In the genomic region with DNA sequence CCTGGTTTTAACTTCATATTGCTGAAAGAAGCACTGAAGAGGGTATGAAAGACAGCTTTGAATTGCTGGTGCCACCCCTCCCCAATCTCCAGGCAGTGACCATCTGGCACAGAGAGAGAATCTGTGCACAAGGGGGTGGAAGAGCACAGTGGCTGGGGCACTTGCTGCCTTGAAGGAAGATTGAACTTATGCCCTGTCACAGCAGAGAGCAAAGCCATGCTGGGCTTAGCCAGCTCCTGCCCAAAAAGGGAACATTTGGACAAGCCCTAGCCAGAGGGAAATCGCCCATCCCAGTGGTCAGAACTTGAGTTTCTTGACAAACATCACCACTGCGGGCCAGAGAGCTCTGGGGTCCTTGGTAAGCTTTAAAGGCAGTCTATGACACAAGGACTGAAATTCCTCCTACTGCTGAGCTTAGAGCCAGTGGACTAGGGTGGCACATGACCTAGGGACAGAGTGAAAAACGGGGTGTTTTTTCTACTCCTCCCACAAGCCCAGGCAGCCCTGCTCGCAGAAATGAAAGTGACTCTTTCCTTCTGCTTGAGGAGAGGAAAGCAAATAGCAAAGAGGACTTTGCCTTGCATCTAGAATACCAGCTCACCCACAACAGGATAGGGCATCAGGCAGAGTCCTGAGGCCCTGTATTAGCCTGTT, we compare ENCODE assay signal across 15 cellular contexts.
DNase-seq lines count a peak whose midpoint lies in the region; ATAC-seq, FAIRE-seq and TF ChIP-seq lines count a peak whose summit lies in the region.
"Had no signal": no experiment of that assay in that cellular context is flagged by ENCODE, and none has a peak within 500 bp of the region (broad histone marks: within the 10 kb centered on the region; RNA-seq: fewer than 3 reads in every experiment).

No MANE protein-coding gene starts in this region.

- FAIRE-seq in GM12878 (lab: Jason Lieb, UNC), result no peak
- FAIRE-seq: GM18507, HTR-8/SVneo had no signal

- POLR2A ChIA-PET in GM12878 (lab: Charles Lee), result no interaction called here

- RAD21 ChIA-PET in GM12878 (lab: Charles Lee; ENCODE audit: unreplicated experiment), result interaction anchor here (1.3 to 2.0 kb wide), 5 partner anchors 15 to 82 kb away, joined by 3 to 9 read pairs (median 4); no protein-coding TSS in a partner anchor

- no peaks in the 10 kb centered on the region for H3K27me3 ChIP-seq in GM12878 (replicated peaks in 1 of 2; ENCODE audit: control insufficient read depth in 2 of 2, insufficient read depth in 2 of 2, low read length in 1 of 2)

- H2AFZ ChIP-seq in GM12878 (ENCODE audit: control insufficient read depth, low read depth, low read length), result no peak overlapping the region

- intact Hi-C loops in GM12878 (cut with micrococcal nuclease; ENCODE audit: unreplicated experiment), result no loop called here

- no peaks in the 10 kb centered on the region for H3K4me1 ChIP-seq in GM12878 (ENCODE audit: control insufficient read depth, insufficient read depth, low read length)

- 14% methylated on average over 4 of the region's 4 CpGs for WGBS in GM12878 (ENCODE audit: insufficient coverage, insufficient replicate concordance, low lambda C conversion rate, missing lambda C conversion rate)

- SMC1A ChIA-PET in GM12878 (lab: Charles Lee; ENCODE audit: uncharacterized antibody, unreplicated experiment), result interaction anchor here (0.6 to 1.6 kb wide), 7 partner anchors 9 to 445 kb away, joined by 3 to 4 read pairs (median 3); no protein-coding TSS in a partner anchor

- no peak for TF ChIP-seq EP300 in GM12878 (IDR thresholded peaks at IDR 0.05; ENCODE audit: borderline replicate concordance in 1 of 2, control insufficient read depth in 1 of 2, low read depth in 2 of 2, low read length in 2 of 2)

- no peak for TF ChIP-seq RAD21 in GM12878 (IDR thresholded peaks at IDR 0.05; ENCODE audit: insufficient read depth, low read depth, low read length)

- in situ Hi-C loops in GM12878 (cut with MboI), result no loop called here

- H3K27ac ChIP-seq in GM12878 (ENCODE audit: control insufficient read depth, insufficient read depth), result no peak overlapping the region

- ATAC-seq in GM19324 (IDR thresholded peaks at IDR 0.05; ENCODE audit: low FRiP score, unreplicated experiment) (peak; percentile 36), GM12878 (peak; percentile 56), HG02642 (IDR thresholded peaks at IDR 0.05; ENCODE audit: poor library complexity, unreplicated experiment) (no peak)

- H3K79me2 ChIP-seq in GM12878 (ENCODE audit: control insufficient read depth, insufficient read depth, low read length), result no peaks in the 10 kb centered on the region

- H3K36me3 ChIP-seq in GM12878 (ENCODE audit: control insufficient read depth in 2 of 2, insufficient read depth in 2 of 2, low read length in 1 of 2), result no peaks in the 10 kb centered on the region

- no peak overlapping the region for H3K4me2 ChIP-seq in GM12878 (ENCODE audit: control insufficient read depth, insufficient read depth)

- BruUV-seq in GM12878 (replicated peaks; lab: Mats Ljungman, UMichigan), result no TSS peak

- H3K9me3 ChIP-seq in GM12878 (replicated peaks; ENCODE audit: control insufficient read depth, insufficient read depth, low read length), result no peaks in the 10 kb centered on the region

- H3K4me3 ChIP-seq in GM12878, result no peak overlapping the region

- CTCF ChIA-PET in GM12878 (lab: Yijun Ruan, JAX), result interaction anchor here (0.6 to 1.0 kb wide), 4 partner anchors 12 to 62 kb away, joined by 3 read pairs; no protein-coding TSS in a partner anchor

- H4K20me1 ChIP-seq in GM12878 (ENCODE audit: control insufficient read depth, insufficient read depth), result no peaks in the 10 kb centered on the region

- TF ChIP-seq POLR2A in GM12878 (IDR thresholded peaks at IDR 0.05; ENCODE audit: low read depth, low read length), result no peak

- DNase-seq in NCI-H524 treated with DMSO at 0.1 percent for 48 hours (lab: John Stamatoyannopoulos, UW), result peak; percentile 6
- no peak for DNase-seq in GM12878 (ENCODE audit: low read depth, low spot score)
- peak; percentile 16 for DNase-seq in pons (ENCODE audit: low spot score)
- no peak for DNase-seq in GM20000 (ENCODE audit: low spot score)
- DNase-seq in SHP77 (lab: John Stamatoyannopoulos, UW), result no peak
- no peak for DNase-seq in Kasumi-1 (lab: John Stamatoyannopoulos, UW)
- DNase-seq: CD8-positive, alpha-beta memory T cell; HCEC 1CT; NCI-H1436 treated with DMSO at 0.1 percent for 48 hours; NCI-H2081 treated with DMSO at 0.1 percent for 48 hours; NCI-H774 had no signal

- no peak overlapping the region for H3K9ac ChIP-seq in GM12878 (ENCODE audit: control insufficient read depth, insufficient read depth, low read length)

- no peak for TF ChIP-seq CTCF in GM12878 (IDR thresholded peaks at IDR 0.05 in 2 of 3, conservative IDR thresholded peaks at IDR 0.05 in 1 of 3; ENCODE audit: control insufficient read depth in 2 of 3, extremely low read depth in 1 of 3, insufficient read depth in 1 of 3, low read depth in 3 of 3, low read length in 3 of 3)
- no peak for TF ChIP-seq CTCF in GM20000 (IDR thresholded peaks at IDR 0.05; ENCODE audit: extremely low read depth, missing control alignments)

TF ChIP-seq in GM12878, 131 proteins besides CTCF, POLR2A, EP300 and RAD21:
- no peak for TF ChIP-seq EED (IDR thresholded peaks at IDR 0.05; ENCODE audit: low read depth)
- TF ChIP-seq BHLHE40 (IDR thresholded peaks at IDR 0.05; ENCODE audit: borderline replicate concordance in 1 of 2, low read depth in 2 of 2, low read length in 1 of 2), result peak in 1 of 2 experiments; percentile 9; a peak in 1 of 4 replicates

Comparison
In these comparisons a context has a peak if more than half of its experiments do, and no peak if none do; other contexts are left out.
1. DNase-seq: peak in NCI-H524 treated with DMSO at 0.1 percent for 48 hours (single experiment) and pons (single experiment); none in GM12878 (single experiment), GM20000 (single experiment), SHP77 (0 of 2) and Kasumi-1 (0 of 2).